Comparison of ENCODE assay signal across 1 cellular context in the genomic region with DNA sequence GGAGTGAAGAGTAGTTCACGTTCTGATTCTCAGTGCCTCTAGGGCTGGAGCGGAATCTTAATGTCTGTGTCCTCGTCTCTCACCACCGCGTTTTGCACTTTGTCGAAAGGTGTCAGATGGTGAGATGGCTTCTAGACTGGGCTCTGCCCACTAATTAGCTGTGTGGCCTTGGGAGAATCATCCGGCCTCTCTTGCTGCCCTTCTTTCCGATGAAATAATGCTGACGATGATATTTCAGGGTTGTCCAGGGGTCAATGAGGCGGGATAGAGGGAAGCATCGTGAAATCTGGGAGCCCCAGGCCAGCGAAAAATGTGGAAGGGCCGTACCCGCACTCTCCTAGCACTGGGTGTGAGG.
TF ChIP-seq lines count a peak whose summit lies in the region.

No MANE protein-coding gene starts in this region.

TF ChIP-seq in HEK293, 187 proteins besides CTCF, POLR2A, EP300 and RAD21 (continued from another document):
- TF ChIP-seq HOXA7 (CRISPR knock-in tag; IDR thresholded peaks at IDR 0.05; ENCODE audit: borderline replicate concordance): no peak
- no peak for TF ChIP-seq ZFP69B (tag by site-specific recombination; IDR thresholded peaks at IDR 0.05)
- TF ChIP-seq ZNF292 (tag by site-specific recombination; IDR thresholded peaks at IDR 0.05; ENCODE audit: borderline replicate concordance, low read depth): no peak
